ENCODE assay signal across 31 cellular contexts in genomic region chr9:102569436-102569835, GRCh38.
"Had no signal": no experiment of that assay in that cellular context is flagged by ENCODE, and none has a peak within 500 bp of the region (broad histone marks: within the 10 kb centered on the region; RNA-seq: fewer than 3 reads in every experiment).

No MANE protein-coding gene starts in this region.

- H3K4me2 ChIP-seq: smooth muscle cell had no signal

- H3K27ac ChIP-seq: coronary artery, esophagus squamous epithelium, heart right ventricle, lower lobe of right lung, parathyroid adenoma, stomach, thyroid gland, vagina had no signal

- DNase-seq: dermis blood vessel endothelial cell; effector memory CD4-positive, alpha-beta T cell; erythroblast; esophagus squamous epithelium; foreskin melanocyte; glutamatergic neuron; heart right ventricle; hippocampal formation; immature natural killer cell; left ventricle myocardium superior; lower lobe of right lung; mucosa of descending colon; naive B cell; stimulated activated CD4-positive, alpha-beta T cell treated with anti-CD3 and anti-CD28 coated beads, Interleukin-12 subunit alpha, Interleukin-12 subunit beta, amount 100 ng/mL, for 4 hours; stimulated activated CD4-positive, alpha-beta T cell treated with anti-CD3 and anti-CD28 coated beads, Interleukin-1b, Interleukin-23, amount 100 ng/mL, for 48 hours; stimulated activated CD4-positive, alpha-beta T cell treated with anti-CD3 and anti-CD28 coated beads, Interleukin-4, amount 100 ng/mL, for 1 hour; stimulated activated CD8-positive, alpha-beta memory T cell treated with anti-CD3 and anti-CD28 coated beads, Interleukin-4, amount 100 ng/mL, for 48 hours; stimulated activated naive CD4-positive, alpha-beta T cell treated with Interleukin-2 at 50 U/mL for 16 hours; stomach; thyroid gland; trophoblast cell had no signal

- H3K4me1 Mint-ChIP-seq: immature natural killer cell, memory B cell, mesothelial cell of epicardium, naive B cell, neural crest cell had no signal

- H3K4me1 ChIP-seq: esophagus squamous epithelium, heart right ventricle, lower lobe of right lung, parathyroid adenoma, stomach, thyroid gland, vagina had no signal

- H3K36me3 Mint-ChIP-seq: immature natural killer cell; memory B cell; mesothelial cell of epicardium; naive B cell; natural killer cell treated with Interleukin-12 subunit alpha and Interleukin-12 subunit beta and Interleukin-15 and Interleukin-18, amount 100 ng/mL, for 72 hours had no signal

- H3K4me3 Mint-ChIP-seq: immature natural killer cell; memory B cell; mesothelial cell of epicardium; naive B cell; natural killer cell treated with Interleukin-12 subunit alpha and Interleukin-12 subunit beta and Interleukin-15 and Interleukin-18, amount 100 ng/mL, for 72 hours; neural crest cell had no signal

- H3K36me3 ChIP-seq: esophagus squamous epithelium, heart right ventricle, lower lobe of right lung, stomach, thyroid gland, vagina had no signal

- ATAC-seq: heart right ventricle; left ventricle myocardium superior; lower lobe of right lung; mucosa of descending colon; natural killer cell treated with Interleukin-12 subunit alpha and Interleukin-12 subunit beta and Interleukin-15 and Interleukin-18, amount 100 ng/mL, for 72 hours; sciatic nerve had no signal

- H3K79me2 ChIP-seq: parathyroid adenoma had no signal

- H3K27ac Mint-ChIP-seq: immature natural killer cell; memory B cell; mesothelial cell of epicardium; naive B cell; natural killer cell treated with Interleukin-12 subunit alpha and Interleukin-12 subunit beta and Interleukin-15 and Interleukin-18, amount 100 ng/mL, for 72 hours; progenitor cell of endocrine pancreas had no signal

- H3K9ac ChIP-seq: parathyroid adenoma had no signal

- H3K9me3 Mint-ChIP-seq: mesothelial cell of epicardium had no signal

- H3K9me3 ChIP-seq: esophagus squamous epithelium, lower lobe of right lung, mucosa of descending colon, thyroid gland, vagina had no signal

- H3K27me3 ChIP-seq: esophagus squamous epithelium, heart right ventricle, stomach, thyroid gland, vagina had no signal

- H3K4me3 ChIP-seq: coronary artery, esophagus squamous epithelium, heart right ventricle, lower lobe of right lung, mucosa of descending colon, smooth muscle cell, stomach, thyroid gland, vagina had no signal

- H3K27me3 Mint-ChIP-seq: memory B cell; naive B cell; natural killer cell treated with Interleukin-12 subunit alpha and Interleukin-12 subunit beta and Interleukin-15 and Interleukin-18, amount 100 ng/mL, for 72 hours; progenitor cell of endocrine pancreas had no signal

- H2AFZ ChIP-seq: parathyroid adenoma had no signal
